8 cellular contexts compared by ENCODE assay signal in genomic region chr11:72081856-72082255, GRCh38. TPM values are rescaled to one million over a fixed set of nuclear protein-coding genes. Genes with fewer than 3 reads are reported as not detected.
DNase-seq lines count a peak whose midpoint lies in the region; ATAC-seq and TF ChIP-seq lines count a peak whose summit lies in the region.

No MANE protein-coding gene starts in this region.

- H3K9me3 Mint-ChIP-seq in activated T-cell treated with anti-CD3 and anti-CD28 coated beads, Interleukin-2, amount 50 U/mL, for 72 hours = no peaks in the 10 kb centered on the region
- H3K9me3 Mint-ChIP-seq in activated naive CD4-positive, alpha-beta T cell treated with anti-CD3 and anti-CD28 coated beads, Interleukin-2, amount 50 U/mL, for 72 hours = no peaks in the 10 kb centered on the region

- H3K27ac ChIP-seq in layer of hippocampus (ENCODE audit: low read depth, low read length) (peak overlapping the region; percentile 5), substantia nigra (ENCODE audit: low read depth, low read length, poor library complexity, severe bottlenecking) (peak overlapping the region; percentile 6), tibial artery (peak overlapping the region in 1 of 2 donors; percentile 97)

- intact Hi-C loops in tibial artery (cut with DNase I; ENCODE audit: low total_unique reads) = loop anchor here (2.0 kb wide), 1 partner anchor 41 kb away; no protein-coding TSS in a partner anchor

- peaks cover 0 to 6% (median 0%) of the 10 kb centered on the region in 3 donors for H3K36me3 ChIP-seq in tibial artery

- H3K27me3 Mint-ChIP-seq in activated T-cell treated with anti-CD3 and anti-CD28 coated beads, Interleukin-2, amount 50 U/mL, for 72 hours (ENCODE audit: low read depth) = no peaks in the 10 kb centered on the region

- H3K9me3 ChIP-seq in tibial artery = no peaks in the 10 kb centered on the region

- DNase-seq in activated T-cell treated with anti-CD3 and anti-CD28 coated beads, Interleukin-2, amount 50 U/mL, for 72 hours = no peak
- no peak for DNase-seq in activated T-cell treated with anti-CD3 and anti-CD28 coated beads, Interleukin-2, amount 50 U/mL, for 48 hours
- no peak for DNase-seq in activated naive CD4-positive, alpha-beta T cell treated with anti-CD3 and anti-CD28 coated beads, Interleukin-2, amount 50 U/mL, for 72 hours (ENCODE audit: low spot score in 2 of 2)
- DNase-seq in substantia nigra (lab: John Stamatoyannopoulos, UW) (no peak), GM13976 (ENCODE audit: low spot score) (no peak), activated gamma-delta T cell treated with Interleukin-2 at 50 U/mL for 16 hours (no peak), tibial artery (no peak)

- H3K4me3 Mint-ChIP-seq in activated T-cell treated with anti-CD3 and anti-CD28 coated beads, Interleukin-2, amount 50 U/mL, for 72 hours = peak overlapping the region; percentile 99

- H3K27ac Mint-ChIP-seq in activated T-cell treated with anti-CD3 and anti-CD28 coated beads, Interleukin-2, amount 50 U/mL, for 72 hours = peak overlapping the region; percentile 77
- H3K27ac Mint-ChIP-seq in activated naive CD4-positive, alpha-beta T cell treated with anti-CD3 and anti-CD28 coated beads, Interleukin-2, amount 50 U/mL, for 72 hours = peak overlapping the region; percentile 44 to 88

- H3K36me3 Mint-ChIP-seq in activated T-cell treated with anti-CD3 and anti-CD28 coated beads, Interleukin-2, amount 50 U/mL, for 72 hours (ENCODE audit: insufficient read depth in 2 of 2) = peaks cover 0 to 3% of the 10 kb centered on the region in 2 donors
- peaks cover 12 to 14% of the 10 kb centered on the region in 2 donors for H3K36me3 Mint-ChIP-seq in activated naive CD4-positive, alpha-beta T cell treated with anti-CD3 and anti-CD28 coated beads, Interleukin-2, amount 50 U/mL, for 72 hours

- peaks cover 0 to 24% (median 14%) of the 10 kb centered on the region in 4 donors for H3K4me1 ChIP-seq in tibial artery

- no peak overlapping the region for H3K4me3 ChIP-seq in tibial artery

- ATAC-seq in activated T-cell treated with anti-CD3 and anti-CD28 coated beads, Interleukin-2, amount 50 U/mL, for 72 hours (replicated peaks in 1 of 2) = no peak
- ATAC-seq in activated naive CD4-positive, alpha-beta T cell treated with anti-CD3 and anti-CD28 coated beads, Interleukin-2, amount 50 U/mL, for 72 hours = no peak

- no peaks in the 10 kb centered on the region for H3K27me3 ChIP-seq in layer of hippocampus (ENCODE audit: control insufficient read depth, insufficient read depth, low read length)
- H3K27me3 ChIP-seq in tibial artery = no peaks in the 10 kb centered on the region

- in situ Hi-C loops in GM13976 (cut with MboI; ENCODE audit: low sequenced_read_pairs, unreplicated experiment) = no loop called here

- TF ChIP-seq CTCF in GM13976 (IDR thresholded peaks at IDR 0.05; ENCODE audit: borderline replicate concordance, control extremely low read depth, extremely low read depth, insufficient read depth, missing control alignments) (no peak), tibial artery (IDR thresholded peaks at IDR 0.05) (no peak)

- peaks cover 37% of the 10 kb centered on the region for H3K4me1 Mint-ChIP-seq in activated T-cell treated with anti-CD3 and anti-CD28 coated beads, Interleukin-2, amount 50 U/mL, for 72 hours (ENCODE audit: low read depth)

RNA-seq across cellular contexts. Expression of gene LRRC51, which starts 1.2 kb away (rescaled TPM):
- 1 to 10 TPM; 4.6 to 6.3 TPM for total RNA-seq in activated T-cell treated with anti-CD3 and anti-CD28 coated beads, Interleukin-2, amount 50 U/mL, for 72 hours
- 1 to 10 TPM; 4.1 to 8.3 TPM for total RNA-seq in activated naive CD4-positive, alpha-beta T cell treated with anti-CD3 and anti-CD28 coated beads, Interleukin-2, amount 50 U/mL, for 72 hours

RNA-seq across cellular contexts. Expression of gene NUMA1, which starts 1.5 kb away (rescaled TPM):
- 100 to 1,000 TPM; 156 to 163 TPM for total RNA-seq in activated T-cell treated with anti-CD3 and anti-CD28 coated beads, Interleukin-2, amount 50 U/mL, for 72 hours
- total RNA-seq in activated naive CD4-positive, alpha-beta T cell treated with anti-CD3 and anti-CD28 coated beads, Interleukin-2, amount 50 U/mL, for 72 hours = 100 to 1,000 TPM; 206 to 209 TPM

RNA-seq across cellular contexts. Expression of gene LAMTOR1, which starts 21.2 kb away (rescaled TPM):
- total RNA-seq in activated T-cell treated with anti-CD3 and anti-CD28 coated beads, Interleukin-2, amount 50 U/mL, for 72 hours = 10 to 100 TPM; 43.7 to 49.9 TPM
- 10 to 100 TPM; 40.9 to 60.0 TPM for total RNA-seq in activated naive CD4-positive, alpha-beta T cell treated with anti-CD3 and anti-CD28 coated beads, Interleukin-2, amount 50 U/mL, for 72 hours

RNA-seq across cellular contexts. Expression of gene TOMT, which starts 23.9 kb away (rescaled TPM):
- not detected for total RNA-seq in activated T-cell treated with anti-CD3 and anti-CD28 coated beads, Interleukin-2, amount 50 U/mL, for 72 hours
- not detected for total RNA-seq in activated naive CD4-positive, alpha-beta T cell treated with anti-CD3 and anti-CD28 coated beads, Interleukin-2, amount 50 U/mL, for 72 hours

RNA-seq across cellular contexts. Expression of gene ANAPC15, which starts 30.6 kb away (rescaled TPM):
- total RNA-seq in activated T-cell treated with anti-CD3 and anti-CD28 coated beads, Interleukin-2, amount 50 U/mL, for 72 hours = 10 to 100 TPM; 63.8 to 79.8 TPM
- total RNA-seq in activated naive CD4-positive, alpha-beta T cell treated with anti-CD3 and anti-CD28 coated beads, Interleukin-2, amount 50 U/mL, for 72 hours = 10 to 100 TPM; 50.5 to 60.1 TPM
